Comparison of ENCODE assay signal across 1 cellular context in the genomic region with DNA sequence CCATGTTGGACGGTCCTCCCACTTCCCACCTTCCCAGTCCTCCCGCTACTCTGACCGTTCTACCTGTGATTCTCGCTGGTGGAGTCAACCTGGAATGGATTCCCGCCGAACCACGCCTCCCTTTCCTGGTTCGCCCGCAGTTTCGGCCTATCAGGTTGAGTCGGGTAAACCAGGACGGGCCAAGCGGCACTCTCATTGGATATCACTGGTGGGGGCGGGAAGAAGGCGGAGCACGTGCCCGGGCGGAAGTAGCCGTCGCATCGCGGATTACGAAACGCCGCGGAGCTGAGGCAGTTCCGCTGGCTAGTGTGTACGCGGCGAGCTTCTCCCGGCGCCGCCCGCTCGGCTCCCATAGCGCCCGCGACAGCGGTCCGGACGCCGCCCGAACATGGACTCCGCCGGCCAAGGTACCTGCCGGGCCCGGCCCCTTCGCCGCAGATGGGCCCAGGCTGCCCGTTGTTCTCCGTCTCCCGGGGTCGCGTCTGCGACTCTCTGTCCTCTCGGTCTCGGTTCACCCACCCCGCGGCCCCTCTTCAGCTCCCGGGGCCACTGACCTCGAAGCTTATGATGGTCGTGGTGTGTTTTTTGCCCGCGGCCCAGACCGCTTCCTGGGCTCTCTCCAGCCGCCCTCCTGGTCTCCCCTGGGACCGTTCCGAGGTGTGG.
TF ChIP-seq lines count a peak whose summit lies in the region.

A gene (plus strand): TSS at position 293 of the 663 bp plus-strand sequence. CDS start 96 bp downstream, at position 389.

TF ChIP-seq in HepG2, 621 proteins besides CTCF, POLR2A, EP300 and RAD21 (continued from another document and continues in another):
- TF ChIP-seq, protein P1, sequence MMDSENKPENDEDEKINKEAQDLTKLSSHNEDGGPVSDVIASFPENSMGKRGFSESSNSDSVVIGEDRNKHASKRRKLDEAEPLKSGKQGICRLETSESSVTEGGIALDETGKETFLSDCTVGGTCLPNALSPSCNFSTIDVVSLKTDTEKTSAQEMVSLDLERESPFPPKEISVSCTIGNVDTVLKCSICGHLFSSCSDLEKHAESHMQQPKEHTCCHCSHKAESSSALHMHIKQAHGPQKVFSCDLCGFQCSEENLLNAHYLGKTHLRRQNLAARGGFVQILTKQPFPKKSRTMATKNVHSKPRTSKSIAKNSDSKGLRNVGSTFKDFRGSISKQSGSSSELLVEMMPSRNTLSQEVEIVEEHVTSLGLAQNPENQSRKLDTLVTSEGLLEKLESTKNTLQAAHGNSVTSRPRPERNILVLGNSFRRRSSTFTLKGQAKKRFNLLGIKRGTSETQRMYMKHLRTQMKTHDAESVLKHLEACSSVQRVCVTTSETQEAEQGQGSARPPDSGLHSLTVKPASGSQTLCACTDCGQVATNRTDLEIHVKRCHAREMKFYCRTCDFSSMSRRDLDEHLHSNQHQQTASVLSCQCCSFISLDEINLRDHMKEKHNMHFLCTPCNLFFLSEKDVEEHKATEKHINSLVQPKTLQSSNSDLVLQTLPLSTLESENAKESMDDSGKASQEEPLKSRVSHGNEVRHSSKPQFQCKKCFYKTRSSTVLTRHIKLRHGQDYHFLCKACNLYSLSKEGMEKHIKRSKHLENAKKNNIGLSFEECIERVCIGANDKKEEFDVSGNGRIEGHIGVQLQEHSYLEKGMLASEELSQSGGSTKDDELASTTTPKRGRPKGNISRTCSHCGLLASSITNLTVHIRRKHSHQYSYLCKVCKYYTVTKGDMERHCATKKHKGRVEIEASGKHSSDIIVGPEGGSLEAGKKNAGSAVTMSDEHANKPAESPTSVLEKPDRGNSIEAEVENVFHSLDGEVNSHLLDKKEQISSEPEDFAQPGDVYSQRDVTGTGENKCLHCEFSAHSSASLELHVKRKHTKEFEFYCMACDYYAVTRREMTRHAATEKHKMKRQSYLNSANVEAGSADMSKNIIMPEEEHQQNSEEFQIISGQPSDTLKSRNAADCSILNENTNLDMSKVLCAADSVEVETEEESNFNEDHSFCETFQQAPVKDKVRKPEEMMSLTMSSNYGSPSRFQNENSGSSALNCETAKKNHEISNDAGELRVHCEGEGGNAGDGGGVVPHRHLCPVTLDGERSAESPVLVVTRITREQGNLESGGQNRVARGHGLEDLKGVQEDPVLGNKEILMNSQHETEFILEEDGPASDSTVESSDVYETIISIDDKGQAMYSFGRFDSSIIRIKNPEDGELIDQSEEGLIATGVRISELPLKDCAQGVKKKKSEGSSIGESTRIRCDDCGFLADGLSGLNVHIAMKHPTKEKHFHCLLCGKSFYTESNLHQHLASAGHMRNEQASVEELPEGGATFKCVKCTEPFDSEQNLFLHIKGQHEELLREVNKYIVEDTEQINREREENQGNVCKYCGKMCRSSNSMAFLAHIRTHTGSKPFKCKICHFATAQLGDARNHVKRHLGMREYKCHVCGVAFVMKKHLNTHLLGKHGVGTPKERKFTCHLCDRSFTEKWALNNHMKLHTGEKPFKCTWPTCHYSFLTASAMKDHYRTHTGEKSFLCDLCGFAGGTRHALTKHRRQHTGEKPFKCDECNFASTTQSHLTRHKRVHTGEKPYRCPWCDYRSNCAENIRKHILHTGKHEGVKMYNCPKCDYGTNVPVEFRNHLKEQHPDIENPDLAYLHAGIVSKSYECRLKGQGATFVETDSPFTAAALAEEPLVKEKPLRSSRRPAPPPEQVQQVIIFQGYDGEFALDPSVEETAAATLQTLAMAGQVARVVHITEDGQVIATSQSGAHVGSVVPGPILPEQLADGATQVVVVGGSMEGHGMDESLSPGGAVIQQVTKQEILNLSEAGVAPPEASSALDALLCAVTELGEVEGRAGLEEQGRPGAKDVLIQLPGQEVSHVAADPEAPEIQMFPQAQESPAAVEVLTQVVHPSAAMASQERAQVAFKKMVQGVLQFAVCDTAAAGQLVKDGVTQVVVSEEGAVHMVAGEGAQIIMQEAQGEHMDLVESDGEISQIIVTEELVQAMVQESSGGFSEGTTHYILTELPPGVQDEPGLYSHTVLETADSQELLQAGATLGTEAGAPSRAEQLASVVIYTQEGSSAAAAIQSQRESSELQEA (CRISPR knock-in tag; IDR thresholded peaks at IDR 0.05; ENCODE audit: not compliant biosample characterization) = peak; percentile 95
- TF ChIP-seq LCORL (IDR thresholded peaks at IDR 0.05) (no peak), LCORL (CRISPR knock-in tag; IDR thresholded peaks at IDR 0.05) (no peak; the same call in none of the 2 replicates), SNRNP70 (IDR thresholded peaks at IDR 0.05; ENCODE audit: low read depth, low read length) (no peak), SOX5 (CRISPR knock-in tag; IDR thresholded peaks at IDR 0.05; ENCODE audit: borderline replicate concordance) (peak; percentile 78; the same call in 1 of the 2 replicates), FOXM1 (CRISPR knock-in tag; IDR thresholded peaks at IDR 0.05) (peak; percentile 75; the same call in 1 of the 2 replicates), EED (CRISPR knock-in tag; IDR thresholded peaks at IDR 0.05) (peak; percentile 41; the same call in 1 of the 2 replicates), PPARG (CRISPR knock-in tag; conservative IDR thresholded peaks at IDR 0.05) (peak; percentile 59), ZNF3 (CRISPR knock-in tag; IDR thresholded peaks at IDR 0.05) (peak; percentile 12; the same call in 1 of the 2 replicates), ZMYM2 (CRISPR knock-in tag; IDR thresholded peaks at IDR 0.05) (peak; percentile 50; the same call in 1 of the 2 replicates), PHB2 (IDR thresholded peaks at IDR 0.05; ENCODE audit: partially characterized antibody) (no peak), NCOA2 (CRISPR knock-in tag; IDR thresholded peaks at IDR 0.05) (peak; percentile 42; the same call in 1 of the 2 replicates), NKX3-1 (CRISPR knock-in tag; IDR thresholded peaks at IDR 0.05) (peak; percentile 86), TP53 (CRISPR knock-in tag; conservative IDR thresholded peaks at IDR 0.05) (peak; percentile 94), RNF2 (conservative IDR thresholded peaks at IDR 0.05; ENCODE audit: low read depth) (peak; percentile 97), DPF2 (CRISPR knock-in tag; IDR thresholded peaks at IDR 0.05; ENCODE audit: borderline replicate concordance, low read depth) (no peak; the same call in 1 of the 2 replicates), ETV6 (CRISPR knock-in tag; conservative IDR thresholded peaks at IDR 0.05) (peak; percentile 73), ZFX (CRISPR knock-in tag; IDR thresholded peaks at IDR 0.05; ENCODE audit: low read depth) (peak; percentile 93), BRD4 (CRISPR knock-in tag; IDR thresholded peaks at IDR 0.05) (peak; percentile 97)
- TF ChIP-seq, protein P2, sequence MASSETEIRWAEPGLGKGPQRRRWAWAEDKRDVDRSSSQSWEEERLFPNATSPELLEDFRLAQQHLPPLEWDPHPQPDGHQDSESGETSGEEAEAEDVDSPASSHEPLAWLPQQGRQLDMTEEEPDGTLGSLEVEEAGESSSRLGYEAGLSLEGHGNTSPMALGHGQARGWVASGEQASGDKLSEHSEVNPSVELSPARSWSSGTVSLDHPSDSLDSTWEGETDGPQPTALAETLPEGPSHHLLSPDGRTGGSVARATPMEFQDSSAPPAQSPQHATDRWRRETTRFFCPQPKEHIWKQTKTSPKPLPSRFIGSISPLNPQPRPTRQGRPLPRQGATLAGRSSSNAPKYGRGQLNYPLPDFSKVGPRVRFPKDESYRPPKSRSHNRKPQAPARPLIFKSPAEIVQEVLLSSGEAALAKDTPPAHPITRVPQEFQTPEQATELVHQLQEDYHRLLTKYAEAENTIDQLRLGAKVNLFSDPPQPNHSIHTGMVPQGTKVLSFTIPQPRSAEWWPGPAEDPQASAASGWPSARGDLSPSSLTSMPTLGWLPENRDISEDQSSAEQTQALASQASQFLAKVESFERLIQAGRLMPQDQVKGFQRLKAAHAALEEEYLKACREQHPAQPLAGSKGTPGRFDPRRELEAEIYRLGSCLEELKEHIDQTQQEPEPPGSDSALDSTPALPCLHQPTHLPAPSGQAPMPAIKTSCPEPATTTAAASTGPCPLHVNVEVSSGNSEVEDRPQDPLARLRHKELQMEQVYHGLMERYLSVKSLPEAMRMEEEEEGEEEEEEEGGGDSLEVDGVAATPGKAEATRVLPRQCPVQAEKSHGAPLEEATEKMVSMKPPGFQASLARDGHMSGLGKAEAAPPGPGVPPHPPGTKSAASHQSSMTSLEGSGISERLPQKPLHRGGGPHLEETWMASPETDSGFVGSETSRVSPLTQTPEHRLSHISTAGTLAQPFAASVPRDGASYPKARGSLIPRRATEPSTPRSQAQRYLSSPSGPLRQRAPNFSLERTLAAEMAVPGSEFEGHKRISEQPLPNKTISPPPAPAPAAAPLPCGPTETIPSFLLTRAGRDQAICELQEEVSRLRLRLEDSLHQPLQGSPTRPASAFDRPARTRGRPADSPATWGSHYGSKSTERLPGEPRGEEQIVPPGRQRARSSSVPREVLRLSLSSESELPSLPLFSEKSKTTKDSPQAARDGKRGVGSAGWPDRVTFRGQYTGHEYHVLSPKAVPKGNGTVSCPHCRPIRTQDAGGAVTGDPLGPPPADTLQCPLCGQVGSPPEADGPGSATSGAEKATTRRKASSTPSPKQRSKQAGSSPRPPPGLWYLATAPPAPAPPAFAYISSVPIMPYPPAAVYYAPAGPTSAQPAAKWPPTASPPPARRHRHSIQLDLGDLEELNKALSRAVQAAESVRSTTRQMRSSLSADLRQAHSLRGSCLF (CRISPR knock-in tag; IDR thresholded peaks at IDR 0.05; ENCODE audit: borderline replicate concordance) = peak; percentile 84
- TF ChIP-seq, protein P3, sequence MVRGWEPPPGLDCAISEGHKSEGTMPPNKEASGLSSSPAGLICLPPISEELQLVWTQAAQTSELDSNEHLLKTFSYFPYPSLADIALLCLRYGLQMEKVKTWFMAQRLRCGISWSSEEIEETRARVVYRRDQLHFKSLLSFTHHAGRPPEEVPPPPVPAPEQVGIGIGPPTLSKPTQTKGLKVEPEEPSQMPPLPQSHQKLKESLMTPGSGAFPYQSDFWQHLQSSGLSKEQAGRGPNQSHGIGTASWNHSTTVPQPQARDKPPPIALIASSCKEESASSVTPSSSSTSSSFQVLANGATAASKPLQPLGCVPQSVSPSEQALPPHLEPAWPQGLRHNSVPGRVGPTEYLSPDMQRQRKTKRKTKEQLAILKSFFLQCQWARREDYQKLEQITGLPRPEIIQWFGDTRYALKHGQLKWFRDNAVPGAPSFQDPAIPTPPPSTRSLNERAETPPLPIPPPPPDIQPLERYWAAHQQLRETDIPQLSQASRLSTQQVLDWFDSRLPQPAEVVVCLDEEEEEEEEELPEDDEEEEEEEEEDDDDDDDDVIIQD (CRISPR knock-in tag; IDR thresholded peaks at IDR 0.05; ENCODE audit: low read depth) = no peak
- TF ChIP-seq, protein P4, sequence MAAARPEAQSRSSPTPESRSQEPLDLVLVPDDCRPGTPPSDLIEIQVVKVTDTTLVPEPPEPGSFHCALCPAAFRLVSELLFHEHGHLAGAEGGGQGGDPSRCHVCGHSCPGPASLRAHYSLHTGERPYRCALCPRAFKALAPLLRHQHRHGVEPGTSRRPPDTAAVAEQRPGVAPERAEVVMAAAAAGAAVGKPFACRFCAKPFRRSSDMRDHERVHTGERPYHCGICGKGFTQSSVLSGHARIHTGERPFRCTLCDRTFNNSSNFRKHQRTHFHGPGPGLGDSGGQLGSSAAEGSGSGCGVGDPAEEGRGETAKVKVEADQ (CRISPR knock-in tag; IDR thresholded peaks at IDR 0.05; ENCODE audit: borderline replicate concordance) = no peak; the same call in 1 of the 2 replicates
- TF ChIP-seq, protein P5, sequence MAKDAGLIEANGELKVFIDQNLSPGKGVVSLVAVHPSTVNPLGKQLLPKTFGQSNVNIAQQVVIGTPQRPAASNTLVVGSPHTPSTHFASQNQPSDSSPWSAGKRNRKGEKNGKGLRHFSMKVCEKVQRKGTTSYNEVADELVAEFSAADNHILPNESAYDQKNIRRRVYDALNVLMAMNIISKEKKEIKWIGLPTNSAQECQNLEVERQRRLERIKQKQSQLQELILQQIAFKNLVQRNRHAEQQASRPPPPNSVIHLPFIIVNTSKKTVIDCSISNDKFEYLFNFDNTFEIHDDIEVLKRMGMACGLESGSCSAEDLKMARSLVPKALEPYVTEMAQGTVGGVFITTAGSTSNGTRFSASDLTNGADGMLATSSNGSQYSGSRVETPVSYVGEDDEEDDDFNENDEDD (CRISPR knock-in tag; IDR thresholded peaks at IDR 0.05; ENCODE audit: borderline replicate concordance) = peak; percentile 99
- TF ChIP-seq, protein P6, sequence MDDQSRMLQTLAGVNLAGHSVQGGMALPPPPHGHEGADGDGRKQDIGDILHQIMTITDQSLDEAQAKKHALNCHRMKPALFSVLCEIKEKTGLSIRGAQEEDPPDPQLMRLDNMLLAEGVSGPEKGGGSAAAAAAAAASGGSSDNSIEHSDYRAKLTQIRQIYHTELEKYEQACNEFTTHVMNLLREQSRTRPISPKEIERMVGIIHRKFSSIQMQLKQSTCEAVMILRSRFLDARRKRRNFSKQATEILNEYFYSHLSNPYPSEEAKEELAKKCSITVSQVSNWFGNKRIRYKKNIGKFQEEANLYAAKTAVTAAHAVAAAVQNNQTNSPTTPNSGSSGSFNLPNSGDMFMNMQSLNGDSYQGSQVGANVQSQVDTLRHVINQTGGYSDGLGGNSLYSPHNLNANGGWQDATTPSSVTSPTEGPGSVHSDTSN (CRISPR knock-in tag; IDR thresholded peaks at IDR 0.05; ENCODE audit: borderline replicate concordance) = no peak
- TF ChIP-seq, protein P7, sequence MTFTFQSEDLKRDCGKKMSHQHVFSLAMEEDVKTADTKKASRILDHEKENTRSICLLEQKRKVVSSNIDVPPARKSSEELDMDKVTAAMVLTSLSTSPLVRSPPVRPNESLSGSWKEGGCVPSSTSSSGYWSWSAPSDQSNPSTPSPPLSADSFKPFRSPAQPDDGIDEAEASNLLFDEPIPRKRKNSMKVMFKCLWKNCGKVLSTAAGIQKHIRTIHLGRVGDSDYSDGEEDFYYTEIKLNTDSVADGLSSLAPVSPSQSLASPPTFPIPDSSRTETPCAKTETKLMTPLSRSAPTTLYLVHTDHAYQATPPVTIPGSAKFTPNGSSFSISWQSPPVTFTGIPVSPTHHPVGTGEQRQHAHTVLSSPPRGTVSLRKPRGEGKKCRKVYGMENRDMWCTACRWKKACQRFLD (CRISPR knock-in tag; IDR thresholded peaks at IDR 0.05; ENCODE audit: borderline replicate concordance) = peak; percentile 72; the same call in 1 of the 2 replicates
- TF ChIP-seq, protein P8, sequence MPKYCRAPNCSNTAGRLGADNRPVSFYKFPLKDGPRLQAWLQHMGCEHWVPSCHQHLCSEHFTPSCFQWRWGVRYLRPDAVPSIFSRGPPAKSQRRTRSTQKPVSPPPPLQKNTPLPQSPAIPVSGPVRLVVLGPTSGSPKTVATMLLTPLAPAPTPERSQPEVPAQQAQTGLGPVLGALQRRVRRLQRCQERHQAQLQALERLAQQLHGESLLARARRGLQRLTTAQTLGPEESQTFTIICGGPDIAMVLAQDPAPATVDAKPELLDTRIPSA (CRISPR knock-in tag; IDR thresholded peaks at IDR 0.05; ENCODE audit: borderline replicate concordance) = peak; percentile 77; the same call in 1 of the 2 replicates
- TF ChIP-seq, protein P9, sequence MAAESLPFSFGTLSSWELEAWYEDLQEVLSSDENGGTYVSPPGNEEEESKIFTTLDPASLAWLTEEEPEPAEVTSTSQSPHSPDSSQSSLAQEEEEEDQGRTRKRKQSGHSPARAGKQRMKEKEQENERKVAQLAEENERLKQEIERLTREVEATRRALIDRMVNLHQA (CRISPR knock-in tag; IDR thresholded peaks at IDR 0.05) = peak; percentile 75; the same call in 1 of the 2 replicates
